ENCODE assay signal across 8 cellular contexts in the genomic region with DNA sequence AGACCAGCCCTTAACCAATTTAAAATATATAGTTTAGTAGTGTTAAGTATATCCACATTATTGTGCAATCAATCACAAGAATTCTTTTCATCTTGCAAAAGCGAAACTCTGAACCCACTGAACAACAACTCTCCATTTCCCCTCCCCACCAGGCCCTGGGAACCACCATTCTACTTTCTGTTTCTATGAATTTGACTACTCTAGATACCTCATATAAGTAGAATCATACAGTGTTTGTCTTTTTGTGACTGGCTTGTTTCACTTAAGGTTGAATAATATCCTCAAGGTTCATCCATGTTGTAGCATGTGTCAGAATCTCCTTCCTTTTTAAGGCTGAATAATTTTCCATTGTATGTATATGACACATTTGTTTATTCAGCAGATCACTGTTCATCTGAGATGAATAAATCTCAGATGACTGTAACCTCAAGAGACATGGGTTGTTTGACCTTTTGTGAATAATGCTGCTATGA. TPM values are rescaled to one million over a fixed set of nuclear protein-coding genes. Genes with fewer than 3 reads are reported as not detected.
DNase-seq lines count a peak whose midpoint lies in the region; ATAC-seq and TF ChIP-seq lines count a peak whose summit lies in the region.

No MANE protein-coding gene starts in this region.

- peak; percentile 40 for ATAC-seq in GM19043 (IDR thresholded peaks at IDR 0.05; ENCODE audit: low read depth, unreplicated experiment)
- ATAC-seq in HG03108 (IDR thresholded peaks at IDR 0.05; ENCODE audit: unreplicated experiment): peak; percentile 38

- no peak for TF ChIP-seq CTCF in fibroblast of villous mesenchyme (IDR thresholded peaks at IDR 0.05; ENCODE audit: insufficient read depth, low read depth, low read length)

- intact Hi-C loops in posterior vena cava (cut with DNase I): no loop called here

- no peak overlapping the region for H3K4me3 ChIP-seq in fibroblast of villous mesenchyme (ENCODE audit: low read depth, low read length)

- DNase-seq in activated CD4-positive, alpha-beta T cell treated with anti-CD3 and anti-CD28 coated beads for 4 hours: peak; percentile 63 to 64
- DNase-seq in fibroblast of villous mesenchyme (ENCODE audit: low read depth) (peak; percentile 60), NCI-H748 (lab: John Stamatoyannopoulos, UW; ENCODE audit: unreplicated experiment) (no peak), NCI-H2196 treated with DMSO at 0.1 percent for 48 hours (lab: John Stamatoyannopoulos, UW; ENCODE audit: unreplicated experiment) (no peak), posterior vena cava (ENCODE audit: low spot score) (no peak), RKO (ENCODE audit: low spot score) (no peak)

RNA-seq across cellular contexts. Expression of a gene that starts 8.1 kb away (rescaled TPM):
- total RNA-seq in fibroblast of villous mesenchyme: 17.1 and 21.2 TPM in 2 replicates
- total RNA-seq in posterior vena cava: 10 to 100 TPM; 33.8 to 48.1 TPM

Comparison
In these comparisons a context has a peak if more than half of its experiments do, and no peak if none do; other contexts are left out.
1. DNase-seq: peak in activated CD4-positive, alpha-beta T cell treated with anti-CD3 and anti-CD28 coated beads for 4 hours (2 of 2) and fibroblast of villous mesenchyme (single experiment); none in NCI-H748 (single experiment), NCI-H2196 treated with DMSO at 0.1 percent for 48 hours (single experiment), posterior vena cava (single experiment) and RKO (single experiment).